8 cellular contexts compared by ENCODE assay signal in the genomic region with DNA sequence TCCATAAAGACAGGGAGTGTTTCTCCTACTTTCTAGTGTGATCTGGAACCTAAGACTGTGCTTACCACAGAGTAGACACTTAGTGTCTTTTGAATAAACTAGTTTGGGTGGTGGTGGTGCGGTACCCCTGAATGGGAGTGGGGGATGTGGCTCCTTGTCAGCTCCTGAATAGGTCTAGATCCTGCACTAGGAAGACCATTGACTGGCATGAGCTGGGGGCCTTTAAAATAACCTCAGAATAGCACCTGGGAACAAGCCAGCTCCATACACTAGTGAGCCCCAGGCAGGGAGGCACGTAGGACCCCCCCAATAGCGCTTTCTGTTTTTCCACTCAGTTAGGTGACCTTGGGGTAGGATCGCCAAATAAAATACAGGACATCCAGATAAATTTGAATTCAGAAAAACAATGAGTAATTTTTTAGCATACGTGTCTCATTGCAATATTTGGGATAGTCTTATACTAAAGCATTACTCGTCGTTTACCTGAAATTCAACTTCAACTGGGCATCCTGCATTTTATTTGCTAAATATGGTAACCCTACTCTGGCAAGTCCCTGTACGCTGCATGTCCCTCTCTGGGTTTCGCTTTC. TPM values are rescaled to one million over a fixed set of nuclear protein-coding genes. Genes with fewer than 3 reads are reported as not detected.
DNase-seq lines count a peak whose midpoint lies in the region; ATAC-seq and TF ChIP-seq lines count a peak whose summit lies in the region.

No MANE protein-coding gene starts in this region.

- H3K27ac ChIP-seq in ascending aorta (peak overlapping the region; percentile 80 to 88), right lobe of liver (peak overlapping the region; percentile 60 to 76 (median 69)), thyroid gland (peak overlapping the region; percentile 63 to 94 (median 71))

- WGBS in right lobe of liver (ENCODE audit: insufficient coverage, low coverage, low lambda C conversion rate, missing lambda C conversion rate): 24% methylated on average over 9 of the region's 9 CpGs
- WGBS in thyroid gland, 2 donors: 31 to 42% methylated on average over 9 of the region's 9 CpGs

- intact Hi-C loops in ascending aorta (cut with DNase I): loop anchor here (2.0 to 10.0 kb wide), 4 partner anchors 32 to 241 kb away; no protein-coding TSS in a partner anchor
- intact Hi-C loops in right lobe of liver (cut with DNase I): no loop called here
- intact Hi-C loops in thyroid gland (cut with DNase I): no loop called here

- CTCF ChIA-PET in activated CD4-positive, alpha-beta T cell treated with anti-CD3 and anti-CD28 coated beads, Interleukin-2, amount 10 ng/mL, durations not matched to agents 7 days and 5 days (lab: Charles Lee): interaction anchor here (0.6 to 3.7 kb wide), 48 partner anchors 8 to 1616 kb away, joined by 3 to 63 read pairs (median 4); a partner anchor contains a TSS

- peaks cover 22% of the 10 kb centered on the region for H3K36me3 Mint-ChIP-seq in activated CD4-positive, alpha-beta T cell treated with anti-CD3 and anti-CD28 coated beads, Interleukin-2, amount 10 ng/mL, durations not matched to agents 7 days and 5 days (ENCODE audit: low read depth)

- ATAC-seq in right lobe of liver (no peak), HG02981 (IDR thresholded peaks at IDR 0.05; ENCODE audit: unreplicated experiment) (no peak)

- H3K4me3 Mint-ChIP-seq in activated CD4-positive, alpha-beta T cell treated with anti-CD3 and anti-CD28 coated beads, Interleukin-2, amount 10 ng/mL, durations not matched to agents 7 days and 5 days: peak overlapping the region; percentile 88

- peak overlapping the region; percentile 96 for H3K27ac Mint-ChIP-seq in activated CD4-positive, alpha-beta T cell treated with anti-CD3 and anti-CD28 coated beads, Interleukin-2, amount 10 ng/mL, durations not matched to agents 7 days and 5 days

- peaks cover 7 to 15% of the 10 kb centered on the region in 2 donors for H3K4me1 ChIP-seq in ascending aorta
- peaks cover 0 to 15% (median 0%) of the 10 kb centered on the region in 4 donors for H3K4me1 ChIP-seq in right lobe of liver
- H3K4me1 ChIP-seq in thyroid gland: peaks cover 7 to 20% of the 10 kb centered on the region in 2 donors

- DNase-seq in activated CD4-positive, alpha-beta T cell treated with anti-CD3 and anti-CD28 coated beads, Interleukin-2, amount 10 ng/mL, durations not matched to agents 7 days and 5 days: no peak
- DNase-seq in activated CD4-positive, alpha-beta T cell treated with anti-CD3 and anti-CD28 coated beads for 48 hours: no peak
- DNase-seq in ascending aorta (ENCODE audit: low spot score in 2 of 2) (peak in 1 of 2 donors; percentile 62), right lobe of liver (no peak), thyroid gland (no peak), NCI-H2081 treated with DMSO at 0.1 percent for 48 hours (lab: John Stamatoyannopoulos, UW) (no peak), hippocampal formation (lab: John Stamatoyannopoulos, UW) (no peak)

- H3K27me3 ChIP-seq in ascending aorta (no peaks in the 10 kb centered on the region), right lobe of liver (no peaks in the 10 kb centered on the region), thyroid gland (no peaks in the 10 kb centered on the region)

- peaks cover 44% of the 10 kb centered on the region for H3K4me1 Mint-ChIP-seq in activated CD4-positive, alpha-beta T cell treated with anti-CD3 and anti-CD28 coated beads, Interleukin-2, amount 10 ng/mL, durations not matched to agents 7 days and 5 days

- POLR2A ChIA-PET in activated CD4-positive, alpha-beta T cell treated with anti-CD3 and anti-CD28 coated beads, Interleukin-2, amount 10 ng/mL, durations not matched to agents 7 days and 5 days (lab: Charles Lee): interaction anchor here (0.7 to 1.4 kb wide), 6 partner anchors 10 to 146 kb away, joined by 3 to 7 read pairs (median 4); a partner anchor contains a TSS

- H3K4me3 ChIP-seq in ascending aorta (peak overlapping the region; percentile 63 to 79), right lobe of liver (peak overlapping the region; percentile 63 to 79 (median 74)), thyroid gland (replicated peaks in 1 of 3) (peak overlapping the region; percentile 40 to 90 (median 87))

- TF ChIP-seq POLR2A in right lobe of liver (IDR thresholded peaks at IDR 0.05) (no peak), thyroid gland (IDR thresholded peaks at IDR 0.05) (no peak)

- H3K9me3 ChIP-seq in ascending aorta (no peaks in the 10 kb centered on the region), right lobe of liver (no peaks in the 10 kb centered on the region), thyroid gland (no peaks in the 10 kb centered on the region)

- H3K36me3 ChIP-seq in ascending aorta (no peaks in the 10 kb centered on the region), right lobe of liver (no peaks in the 10 kb centered on the region), thyroid gland (no peaks in the 10 kb centered on the region)

- no peak for TF ChIP-seq CTCF in ascending aorta (IDR thresholded peaks at IDR 0.05)
- TF ChIP-seq CTCF in right lobe of liver (IDR thresholded peaks at IDR 0.05): no peak
- no peak for TF ChIP-seq CTCF in thyroid gland (IDR thresholded peaks at IDR 0.05)

- H3K9me3 Mint-ChIP-seq in activated CD4-positive, alpha-beta T cell treated with anti-CD3 and anti-CD28 coated beads, Interleukin-2, amount 10 ng/mL, durations not matched to agents 7 days and 5 days: no peaks in the 10 kb centered on the region

- no peaks in the 10 kb centered on the region for H3K27me3 Mint-ChIP-seq in activated CD4-positive, alpha-beta T cell treated with anti-CD3 and anti-CD28 coated beads, Interleukin-2, amount 10 ng/mL, durations not matched to agents 7 days and 5 days

RNA-seq across cellular contexts. Expression of a gene that starts 45.6 kb away (rescaled TPM):
- total RNA-seq in activated CD4-positive, alpha-beta T cell treated with anti-CD3 and anti-CD28 coated beads, Interleukin-2, amount 10 ng/mL, durations not matched to agents 7 days and 5 days: 1 to 10 TPM; 4.1 to 5.5 TPM
- 3.5 TPM for total RNA-seq in ascending aorta
- 1 to 10 TPM in 2 of 6 experiments, under 1 TPM in 4; 0.62 to 1.2 (median 0.85) TPM for total RNA-seq in right lobe of liver
- 10 to 100 TPM in 1 of 4 donors, 1 to 10 TPM in 3; 4.9 to 13.6 (median 5.3) TPM for total RNA-seq in thyroid gland

RNA-seq across cellular contexts. Expression of a gene that starts 55.3 kb away (rescaled TPM):
- total RNA-seq in activated CD4-positive, alpha-beta T cell treated with anti-CD3 and anti-CD28 coated beads, Interleukin-2, amount 10 ng/mL, durations not matched to agents 7 days and 5 days: 10 to 100 TPM in 1 of 2 experiments, 1 to 10 TPM in 1; 9.3 to 10.2 TPM
- total RNA-seq in ascending aorta: 18.1 TPM
- 1 to 10 TPM; 1.1 to 2.4 (median 1.7) TPM for total RNA-seq in right lobe of liver
- total RNA-seq in thyroid gland: 1 to 10 TPM; 6.0 to 9.9 (median 6.9) TPM
